Comparison of ENCODE assay signal across 8 cellular contexts in the genomic region with DNA sequence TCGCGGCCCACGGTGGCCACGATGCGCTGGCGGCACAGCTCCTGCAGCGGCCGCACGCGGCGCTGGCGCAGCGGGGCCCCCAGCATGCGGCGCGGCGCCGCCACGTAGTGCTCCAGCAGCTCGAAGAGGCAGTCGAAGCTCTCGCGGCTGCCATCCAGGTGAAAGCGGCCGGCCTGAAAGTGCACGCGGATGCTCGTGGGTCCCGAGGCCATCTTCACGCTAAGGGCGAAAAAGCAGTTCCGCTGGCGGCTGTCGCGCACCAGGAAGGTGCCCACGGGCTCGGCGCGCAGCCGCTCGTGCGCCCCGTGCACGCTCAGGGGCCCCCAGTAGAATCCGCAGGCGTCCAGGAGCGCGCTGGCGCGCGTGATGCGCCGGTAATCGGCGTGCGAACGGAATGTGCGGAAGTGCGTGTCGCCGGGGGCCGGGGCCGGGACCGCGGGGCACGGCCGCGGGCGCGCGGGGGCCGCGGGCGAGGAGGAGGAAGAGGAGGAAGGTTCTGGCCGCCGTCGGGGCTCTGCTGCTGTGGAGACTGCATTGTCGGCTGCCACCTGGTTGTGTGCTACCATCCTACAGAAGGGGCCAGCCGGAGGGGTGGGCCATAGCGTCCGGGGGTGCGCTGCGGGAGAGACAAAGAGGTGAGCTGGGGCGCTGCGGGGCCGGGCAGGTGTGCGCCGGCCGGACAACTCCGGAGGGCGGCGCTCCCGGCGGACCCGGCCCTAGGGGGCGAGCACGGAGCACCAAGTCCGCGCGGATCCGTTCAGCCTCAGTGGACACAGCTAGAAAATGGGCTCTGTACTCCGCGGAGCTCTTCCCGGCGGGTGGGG. TPM values are rescaled to one million over a fixed set of nuclear protein-coding genes. Genes with fewer than 3 reads are reported as not detected.
DNase-seq lines count a peak whose midpoint lies in the region; ATAC-seq and TF ChIP-seq lines count a peak whose summit lies in the region.

No MANE protein-coding gene starts in this region.

- H3K9me3 ChIP-seq in ascending aorta (no peaks in the 10 kb centered on the region), iPS-18a (ENCODE audit: control insufficient read depth, low read depth, low read length) (no peaks in the 10 kb centered on the region), spleen (no peaks in the 10 kb centered on the region)

- no peak for TF ChIP-seq POLR2A in spleen (IDR thresholded peaks at IDR 0.05)

- peak overlapping the region; percentile 51 to 90 for H3K27ac ChIP-seq in ascending aorta
- H3K27ac ChIP-seq in iPS-18a (ENCODE audit: low read length): no peak overlapping the region
- peak overlapping the region; percentile 85 to 99 (median 97) for H3K27ac ChIP-seq in spleen

- ATAC-seq in HG02970 (IDR thresholded peaks at IDR 0.05; ENCODE audit: low FRiP score, unreplicated experiment): peak; percentile 5

- WGBS in spleen, 5 donors: 1 to 3% (median 2%) methylated on average over 60 to 105 of the region's 105 CpGs

- H3K36me3 ChIP-seq in ascending aorta (no peaks in the 10 kb centered on the region), iPS-18a (ENCODE audit: control insufficient read depth, low read depth, low read length) (peaks cover 9% of the 10 kb centered on the region), spleen (peaks cover 0 to 38% (median 0%) of the 10 kb centered on the region in 6 donors)

- peak overlapping the region; percentile 28 for H3K9ac ChIP-seq in iPS-18a (ENCODE audit: low read length)

- intact Hi-C loops in ascending aorta (cut with DNase I) (loop anchor here (1.0 to 10.0 kb wide), 5 partner anchors 120 to 518 kb away; a partner anchor contains a TSS), spleen (cut with DNase I; ENCODE audit: low total_unique reads) (loop anchor here (5.0 kb wide), 2 partner anchors 102 to 293 kb away; no protein-coding TSS in a partner anchor)

- H3K4me3 ChIP-seq in ascending aorta: peak overlapping the region; percentile 79 to 80
- peak overlapping the region; percentile 77 for H3K4me3 ChIP-seq in iPS-18a (ENCODE audit: low read length)
- peak overlapping the region; percentile 61 to 97 (median 89) for H3K4me3 ChIP-seq in spleen

- peak; percentile 81 for DNase-seq in DMS53 (lab: John Stamatoyannopoulos, UW)
- no peak for DNase-seq in DMS53 treated with DMSO at 0.1 percent for 48 hours (lab: John Stamatoyannopoulos, UW; ENCODE audit: unreplicated experiment)
- DNase-seq in SK-N-DZ (ENCODE audit: low spot score): peak; percentile 38
- DNase-seq in ascending aorta (ENCODE audit: low spot score in 2 of 2): no peak
- no peak for DNase-seq in spleen
- DNase-seq in dedifferentiated amniotic fluid mesenchymal stem cell (ENCODE audit: extremely low spot score): no peak

- TF ChIP-seq CTCF in ascending aorta (IDR thresholded peaks at IDR 0.05) (no peak), spleen (IDR thresholded peaks at IDR 0.05 in 8 of 11, conservative IDR thresholded peaks at IDR 0.05 in 3 of 11) (peak in 1 of 11 experiments; percentile 20)

- H3K4me1 ChIP-seq in ascending aorta: peaks cover 10 to 25% of the 10 kb centered on the region in 2 donors
- H3K4me1 ChIP-seq in iPS-18a (ENCODE audit: control insufficient read depth, low read depth, low read length): peaks cover 12% of the 10 kb centered on the region
- peaks cover 31 to 76% (median 65%) of the 10 kb centered on the region in 6 donors for H3K4me1 ChIP-seq in spleen

- H3K27me3 ChIP-seq in ascending aorta (no peaks in the 10 kb centered on the region), iPS-18a (ENCODE audit: control insufficient read depth, insufficient read depth, low read length) (no peaks in the 10 kb centered on the region), spleen (replicated peaks in 1 of 7) (peaks cover 0 to 8% (median 0%) of the 10 kb centered on the region in 7 donors)

RNA-seq across cellular contexts. Expression of a gene that starts 0.9 kb away (rescaled TPM):
- 0.35 TPM in 1 of 2 replicates, not detected in the other for polyA plus RNA-seq in SK-N-DZ (2014; cell fraction: cytosol; rRNA removed)
- polyA plus RNA-seq in SK-N-DZ (2014; cell fraction: nucleus; rRNA removed): 0.79 and 1.2 TPM in 2 replicates
- total RNA-seq in ascending aorta (1.8 TPM), spleen (10 to 100 TPM in 6 of 7 donors, 1 to 10 TPM in 1; 7.7 to 50.8 (median 24.0) TPM)
- polyA plus RNA-seq in spleen: 10 to 100 TPM; 17.0 to 43.3 (median 19.6) TPM

RNA-seq across cellular contexts. Expression of a gene that starts 14.0 kb away (rescaled TPM):
- polyA plus RNA-seq in SK-N-DZ (2014; cell fraction: cytosol; rRNA removed): not detected in 2 replicates
- polyA plus RNA-seq in SK-N-DZ (2014; cell fraction: nucleus; rRNA removed): not detected in 2 replicates
- total RNA-seq in ascending aorta (not detected), spleen (not detected)
- not detected for polyA plus RNA-seq in spleen

RNA-seq across cellular contexts. Expression of a gene that starts 18.3 kb away (rescaled TPM):
- not detected in 2 replicates for polyA plus RNA-seq in SK-N-DZ (2014; cell fraction: cytosol; rRNA removed)
- polyA plus RNA-seq in SK-N-DZ (2014; cell fraction: nucleus; rRNA removed): not detected in 2 replicates
- not detected for total RNA-seq in ascending aorta
- total RNA-seq in spleen: not detected
- not detected for polyA plus RNA-seq in spleen

RNA-seq across cellular contexts. Expression of a gene that starts 21.2 kb away (rescaled TPM):
- polyA plus RNA-seq in SK-N-DZ (2014; cell fraction: cytosol; rRNA removed): not detected in 2 replicates
- polyA plus RNA-seq in SK-N-DZ (2014; cell fraction: nucleus; rRNA removed): not detected in 2 replicates
- total RNA-seq in ascending aorta (not detected), spleen (not detected)
- polyA plus RNA-seq in spleen: not detected

RNA-seq across cellular contexts. Expression of a gene that starts 26.0 kb away (rescaled TPM):
- not detected in 2 replicates for polyA plus RNA-seq in SK-N-DZ (2014; cell fraction: cytosol; rRNA removed)
- polyA plus RNA-seq in SK-N-DZ (2014; cell fraction: nucleus; rRNA removed): not detected in 2 replicates
- total RNA-seq in ascending aorta (not detected), spleen (not detected)
- not detected for polyA plus RNA-seq in spleen

Comparison
In these comparisons a context has a peak if more than half of its experiments do, and no peak if none do; other contexts are left out.
1. DNase-seq: peak in DMS53 (single experiment) and SK-N-DZ (single experiment); none in DMS53 treated with DMSO at 0.1 percent for 48 hours (single experiment), ascending aorta (0 of 2), spleen (single experiment) and dedifferentiated amniotic fluid mesenchymal stem cell (single experiment).
2. Peak in every context shown above with its lines, with median percentiles within 50 percentile points of each other: H3K4me3 ChIP-seq.